Comparison of ENCODE assay signal across 16 cellular contexts in genomic region chr14:61218765-61219164, GRCh38.
A peak's percentile ranks its signal among the peaks of the same experiment; 100 is the strongest.
DNase-seq lines count a peak whose midpoint lies in the region; ATAC-seq and TF ChIP-seq lines count a peak whose summit lies in the region.
"Had no signal": no experiment of that assay in that cellular context is flagged by ENCODE, and none has a peak within 500 bp of the region (broad histone marks: within the 10 kb centered on the region; RNA-seq: fewer than 3 reads in every experiment).

No MANE protein-coding gene starts in this region.

- no peaks in the 10 kb centered on the region for H3K9me3 ChIP-seq in A673 (ENCODE audit: low read depth, low read length, poor library complexity, severe bottlenecking)

- no peak overlapping the region for H3K4me3 ChIP-seq in A673 (ENCODE audit: low read depth, low read length, poor library complexity, severe bottlenecking)

- no TSS peak for BruUV-seq in A673 (replicated peaks; lab: Mats Ljungman, UMichigan)

- intact Hi-C loops in A673 (cut with micrococcal nuclease; ENCODE audit: unreplicated experiment): no loop called here

- CTCF ChIA-PET in A673 (lab: Charles Lee): no interaction called here
- CTCF ChIA-PET in activated CD8-positive, alpha-beta T cell treated with anti-CD3 and anti-CD28 coated beads, Interleukin-2, amount 10 ng/mL, durations not matched to agents 7 days and 5 days (lab: Charles Lee): interaction anchor here (0.6 to 2.2 kb wide), 2 partner anchors 35 to 215 kb away, joined by 3 to 5 read pairs; no protein-coding TSS in a partner anchor

- H3K36me3 ChIP-seq in A673 (ENCODE audit: insufficient read depth, low read length, poor library complexity, severe bottlenecking): no peaks in the 10 kb centered on the region

- DNase-seq in A673 (ENCODE audit: low spot score) (peak; percentile 24), GM04504 (ENCODE audit: low read depth) (peak; percentile 36), chondrocyte (ENCODE audit: low spot score) (no peak), iris pigment epithelial cell (ENCODE audit: low read depth) (peak; percentile 11), NCI-H146 treated with DMSO at 0.1 percent for 48 hours (lab: John Stamatoyannopoulos, UW; ENCODE audit: unreplicated experiment) (no peak)
- no peak for DNase-seq in activated CD8-positive, alpha-beta T cell treated with anti-CD3 and anti-CD28 coated beads, Interleukin-2, amount 10 ng/mL, durations not matched to agents 7 days and 5 days
- DNase-seq: activated CD4-positive, alpha-beta memory T cell treated with anti-CD3 and anti-CD28 coated beads, Interleukin-2, amount 10 ng/mL, durations not matched to agents 7 days and 5 days; amygdala; cerebellar nuclear complex; NCI-H1092 treated with DMSO at 0.1 percent for 48 hours; NCI-H446; OCI-M1; stimulated activated naive CD4-positive, alpha-beta T cell treated with Interleukin-2 at 50 U/mL for 16 hours had no signal

- no peak for TF ChIP-seq CTCF in A673 (conservative IDR thresholded peaks at IDR 0.05; ENCODE audit: low read depth, low read length)
- TF ChIP-seq CTCF in chondrocyte (IDR thresholded peaks at IDR 0.05): no peak

- H3K4me1 ChIP-seq in A673 (ENCODE audit: insufficient read depth, low read length, poor library complexity, severe bottlenecking): peaks cover 39% of the 10 kb centered on the region

- ATAC-seq in HG02759 (IDR thresholded peaks at IDR 0.05; ENCODE audit: unreplicated experiment) (no peak), GM21786 (IDR thresholded peaks at IDR 0.05; ENCODE audit: unreplicated experiment) (no peak)
- no peak for ATAC-seq in activated CD8-positive, alpha-beta T cell treated with anti-CD3 and anti-CD28 coated beads, Interleukin-2, amount 10 ng/mL, durations not matched to agents 7 days and 5 days

- H3K27me3 ChIP-seq in A673 (replicated peaks; ENCODE audit: insufficient read depth, low read depth, low read length, poor library complexity): no peaks in the 10 kb centered on the region

- POLR2A ChIA-PET in A673 (lab: Charles Lee; ENCODE audit: low non-redundant PET): no interaction called here
- POLR2A ChIA-PET in activated CD8-positive, alpha-beta T cell treated with anti-CD3 and anti-CD28 coated beads, Interleukin-2, amount 10 ng/mL, durations not matched to agents 7 days and 5 days (lab: Charles Lee): interaction anchor here (0.7 kb wide), 1 partner anchor 373 kb away, joined by 3 read pairs; no protein-coding TSS in a partner anchor

- no peak overlapping the region for H3K4me3 Mint-ChIP-seq in chondrocyte (ENCODE audit: unreplicated experiment)
- H3K4me3 Mint-ChIP-seq in activated CD8-positive, alpha-beta T cell treated with anti-CD3 and anti-CD28 coated beads, Interleukin-2, amount 10 ng/mL, durations not matched to agents 7 days and 5 days: no peak overlapping the region
- H3K4me3 Mint-ChIP-seq: activated CD4-positive, alpha-beta memory T cell treated with anti-CD3 and anti-CD28 coated beads, Interleukin-2, amount 10 ng/mL, durations not matched to agents 7 days and 5 days had no signal

- H3K27me3 Mint-ChIP-seq in chondrocyte (ENCODE audit: low read depth): no peaks in the 10 kb centered on the region
- H3K27me3 Mint-ChIP-seq in activated CD8-positive, alpha-beta T cell treated with anti-CD3 and anti-CD28 coated beads, Interleukin-2, amount 10 ng/mL, durations not matched to agents 7 days and 5 days (ENCODE audit: low read depth): peaks cover 44% of the 10 kb centered on the region

- H3K4me1 Mint-ChIP-seq in chondrocyte (ENCODE audit: low read depth): peaks cover 92% of the 10 kb centered on the region
- H3K4me1 Mint-ChIP-seq in activated CD8-positive, alpha-beta T cell treated with anti-CD3 and anti-CD28 coated beads, Interleukin-2, amount 10 ng/mL, durations not matched to agents 7 days and 5 days (ENCODE audit: low read depth): no peaks in the 10 kb centered on the region

- H3K27ac ChIP-seq in A673 (ENCODE audit: low read depth, low read length, poor library complexity, severe bottlenecking): no peak overlapping the region
- H3K27ac ChIP-seq: KMS-11 had no signal

- peak overlapping the region; percentile 56 for H3K27ac Mint-ChIP-seq in chondrocyte (ENCODE audit: unreplicated experiment)
- H3K27ac Mint-ChIP-seq in activated CD8-positive, alpha-beta T cell treated with anti-CD3 and anti-CD28 coated beads, Interleukin-2, amount 10 ng/mL, durations not matched to agents 7 days and 5 days: no peak overlapping the region
- H3K27ac Mint-ChIP-seq: activated CD4-positive, alpha-beta memory T cell treated with anti-CD3 and anti-CD28 coated beads, Interleukin-2, amount 10 ng/mL, durations not matched to agents 7 days and 5 days had no signal

- no peaks in the 10 kb centered on the region for H3K9me3 Mint-ChIP-seq in chondrocyte (ENCODE audit: low read depth)
- no peaks in the 10 kb centered on the region for H3K9me3 Mint-ChIP-seq in activated CD8-positive, alpha-beta T cell treated with anti-CD3 and anti-CD28 coated beads, Interleukin-2, amount 10 ng/mL, durations not matched to agents 7 days and 5 days (ENCODE audit: insufficient read depth)
- H3K9me3 Mint-ChIP-seq: activated CD4-positive, alpha-beta memory T cell treated with anti-CD3 and anti-CD28 coated beads, Interleukin-2, amount 10 ng/mL, durations not matched to agents 7 days and 5 days had no signal

- H3K36me3 Mint-ChIP-seq in chondrocyte (ENCODE audit: low read depth): no peaks in the 10 kb centered on the region
- H3K36me3 Mint-ChIP-seq in activated CD8-positive, alpha-beta T cell treated with anti-CD3 and anti-CD28 coated beads, Interleukin-2, amount 10 ng/mL, durations not matched to agents 7 days and 5 days (ENCODE audit: low read depth): no peaks in the 10 kb centered on the region

Comparison
In these comparisons a context has a peak if more than half of its experiments do, and no peak if none do; other contexts are left out.
1. DNase-seq: peak in A673 (single experiment), GM04504 (single experiment) and iris pigment epithelial cell (single experiment); none in chondrocyte (single experiment), NCI-H146 treated with DMSO at 0.1 percent for 48 hours (single experiment) and activated CD8-positive, alpha-beta T cell treated with anti-CD3 and anti-CD28 coated beads, Interleukin-2, amount 10 ng/mL, durations not matched to agents 7 days and 5 days (single experiment).